Comparison of ENCODE assay signal across 26 cellular contexts in genomic region chr1:56566994-56567393, GRCh38. TPM values are rescaled to one million over a fixed set of nuclear protein-coding genes. Genes with fewer than 3 reads are reported as not detected.
DNase-seq lines count a peak whose midpoint lies in the region; ATAC-seq, FAIRE-seq and TF ChIP-seq lines count a peak whose summit lies in the region.
"Had no signal": no experiment of that assay in that cellular context is flagged by ENCODE, and none has a peak within 500 bp of the region (broad histone marks: within the 10 kb centered on the region; RNA-seq: fewer than 3 reads in every experiment).

No MANE protein-coding gene starts in this region.

- H2BK120ac ChIP-seq in H1 (replicated peaks; ENCODE audit: low read depth, low read length) = no peak overlapping the region

- TF ChIP-seq RAD21 in H1 (IDR thresholded peaks at IDR 0.05 in 1 of 2, conservative IDR thresholded peaks at IDR 0.05 in 1 of 2; ENCODE audit: low read depth in 2 of 2, low read length in 2 of 2) = no peak

- no peaks in the 10 kb centered on the region for H3K9me3 ChIP-seq in H1 (ENCODE audit: insufficient read depth in 2 of 2, low read depth in 1 of 2, low read length in 1 of 2)
- H3K9me3 ChIP-seq: breast epithelium, thoracic aorta had no signal

- H3K27ac Mint-ChIP-seq in GM23338 = peak overlapping the region; percentile 78
- peak overlapping the region; percentile 96 for H3K27ac Mint-ChIP-seq in WTC11
- H3K27ac Mint-ChIP-seq: activated CD8-positive, alpha-beta T cell treated with anti-CD3 and anti-CD28 coated beads for 36 hours; IgD-negative memory B cell; memory B cell; stimulated activated memory B cell treated with anti-CD40 and anti-IgM and Interleukin-4, amounts not matched to agents 10 μg/mL and 1 μg/mL and 100 μg/mL, for 72 hours had no signal

- H3K4me3 Mint-ChIP-seq in GM23338 = no peak overlapping the region
- H3K4me3 Mint-ChIP-seq in WTC11 = no peak overlapping the region
- H3K4me3 Mint-ChIP-seq: activated CD8-positive, alpha-beta T cell treated with anti-CD3 and anti-CD28 coated beads for 36 hours; IgD-negative memory B cell; memory B cell; stimulated activated memory B cell treated with anti-CD40 and anti-IgM and Interleukin-4, amounts not matched to agents 10 μg/mL and 1 μg/mL and 100 μg/mL, for 72 hours had no signal

- no peak overlapping the region for H3K9ac ChIP-seq in H1 (replicated peaks in 1 of 4; ENCODE audit: extremely low read depth in 1 of 4, low read depth in 3 of 4, low read length in 3 of 4)

- no peak overlapping the region for H3K56ac ChIP-seq in H1 (replicated peaks; ENCODE audit: insufficient read length, low read depth, low read length)

- no peaks in the 10 kb centered on the region for H3K27me3 Mint-ChIP-seq in GM23338 (ENCODE audit: insufficient read depth, low read depth, poor library complexity)
- H3K27me3 Mint-ChIP-seq in WTC11 (ENCODE audit: low read depth) = no peaks in the 10 kb centered on the region
- H3K27me3 Mint-ChIP-seq: activated CD8-positive, alpha-beta T cell treated with anti-CD3 and anti-CD28 coated beads for 36 hours; memory B cell; stimulated activated memory B cell treated with anti-CD40 and anti-IgM and Interleukin-4, amounts not matched to agents 10 μg/mL and 1 μg/mL and 100 μg/mL, for 72 hours had no signal

- H3K9me3 Mint-ChIP-seq in GM23338 = no peaks in the 10 kb centered on the region; the same call in 2 of the 3 replicates
- H3K9me3 Mint-ChIP-seq in WTC11 = peaks cover 5% of the 10 kb centered on the region; the same call in 1 of the 2 replicates
- H3K9me3 Mint-ChIP-seq: activated CD8-positive, alpha-beta T cell treated with anti-CD3 and anti-CD28 coated beads for 36 hours; IgD-negative memory B cell; memory B cell; stimulated activated memory B cell treated with anti-CD40 and anti-IgM and Interleukin-4, amounts not matched to agents 10 μg/mL and 1 μg/mL and 100 μg/mL, for 72 hours had no signal

- TF ChIP-seq EP300 in H1 (IDR thresholded peaks at IDR 0.05; ENCODE audit: borderline replicate concordance in 1 of 2, low read depth in 2 of 2, low read length in 2 of 2) = no peak

- peak; percentile 57 for FAIRE-seq in H1 (lab: Jason Lieb, UNC)
- FAIRE-seq: endometrium had no signal

- H3K4me1 ChIP-seq in GM23338 (ENCODE audit: insufficient read depth) (peaks cover 92% of the 10 kb centered on the region), H1 (replicated peaks in 1 of 4; ENCODE audit: control insufficient read depth in 3 of 4, insufficient read depth in 4 of 4, low read length in 3 of 4) (peaks cover 4 to 43% (median 38%) of the 10 kb centered on the region in 4 experiments; a peak in 6 of 7 replicates)

- no peak overlapping the region for H2BK5ac ChIP-seq in H1 (ENCODE audit: low read depth, low read length)

- H3K79me1 ChIP-seq in H1 (ENCODE audit: low read depth, low read length) = peaks cover 6% of the 10 kb centered on the region; the same call in 1 of the 2 replicates

- H3K36me3 ChIP-seq in GM23338 (ENCODE audit: insufficient read depth) (no peaks in the 10 kb centered on the region), H1 (ENCODE audit: control insufficient read depth in 2 of 4, insufficient read depth in 4 of 4, low read length in 3 of 4) (no peaks in the 10 kb centered on the region; a peak in 1 of 8 replicates)
- H3K36me3 ChIP-seq: breast epithelium, thoracic aorta had no signal

- no peak overlapping the region for H2BK20ac ChIP-seq in H1 (ENCODE audit: low read length)

- ATAC-seq in GM23338 (peak; percentile 66), WTC11 (peak; percentile 49)
- ATAC-seq: activated CD8-positive, alpha-beta T cell treated with anti-CD3 and anti-CD28 coated beads for 36 hours; stimulated activated memory B cell treated with anti-CD40 and anti-IgM and Interleukin-4, amounts not matched to agents 10 μg/mL and 1 μg/mL and 100 μg/mL, for 72 hours had no signal

- TF ChIP-seq POLR2A in H1 (IDR thresholded peaks at IDR 0.05; ENCODE audit: control extremely low read depth in 1 of 2, low read depth in 2 of 2, low read length in 2 of 2) = no peak

- DNase-seq in GM23338 (ENCODE audit: low spot score) (peak; percentile 62), WTC11 (ENCODE audit: low spot score) (no peak), H1 (ENCODE audit: low read depth in 1 of 2, low spot score in 2 of 2) (no peak), midbrain (lab: John Stamatoyannopoulos, UW) (peak; percentile 26), Ammon's horn (ENCODE audit: low spot score) (no peak), NOMO-1 (lab: John Stamatoyannopoulos, UW; ENCODE audit: unreplicated experiment in 2 of 2) (no peak), SIG-M5 (lab: John Stamatoyannopoulos, UW) (no peak)
- no peak for DNase-seq in activated CD8-positive, alpha-beta memory T cell treated with anti-CD3 and anti-CD28 coated beads for 24 hours
- DNase-seq: activated CD4-positive, alpha-beta T cell treated with anti-CD3 and anti-CD28 coated beads for 1 hour; activated CD8-positive, alpha-beta T cell treated with anti-CD3 and anti-CD28 coated beads for 36 hours; activated effector memory CD4-positive, alpha-beta T cell treated with anti-CD3 and anti-CD28 coated beads, Interleukin-2, amount 50 U/mL, for 16 hours; activated T-cell treated with anti-CD3 and anti-CD28 coated beads for 4 hours; DND-41; NCI-H1105 treated with DMSO at 0.1 percent for 48 hours; NCI-H2081; NCI-H446 treated with DMSO at 0.1 percent for 48 hours; PC-9; SHP77 treated with DMSO at 0.1 percent for 48 hours; stimulated activated CD4-positive, alpha-beta T cell treated with anti-CD3 and anti-CD28 coated beads, Interleukin-4, amount 100 ng/mL, for 1 hour had no signal

- H2BK12ac ChIP-seq in H1 (ENCODE audit: low read depth, low read length) = no peak overlapping the region

- no peak overlapping the region for H3K4ac ChIP-seq in H1 (replicated peaks; ENCODE audit: insufficient read length, low read depth, low read length)

- POLR2A ChIA-PET in WTC11 (lab: Charles Lee) (interaction anchor here (0.7 kb wide), 2 partner anchors 8 to 1248 kb away, joined by 4 to 5 read pairs; no protein-coding TSS in a partner anchor), H1 (lab: Charles Lee; ENCODE audit: partially characterized antibody) (interaction anchor here (1.2 to 2.9 kb wide), 6 partner anchors 9 to 31 kb away, joined by 3 to 9 read pairs (median 6); partner anchors contain the start of gene PLPP3)

- H2BK15ac ChIP-seq in H1 (ENCODE audit: low read length) = no peak overlapping the region

- H2AK5ac ChIP-seq in H1 (ENCODE audit: low read depth, low read length) = no peak overlapping the region

- no peak overlapping the region for H3K14ac ChIP-seq in H1 (ENCODE audit: insufficient read length)

- CTCF ChIA-PET in WTC11 (lab: Charles Lee) (interaction anchor here (0.6 to 1.0 kb wide), 3 partner anchors 10 to 343 kb away, joined by 3 to 4 read pairs (median 3); no protein-coding TSS in a partner anchor), H1 (lab: Charles Lee; ENCODE audit: partially characterized antibody) (interaction anchor here (0.9 to 1.4 kb wide), 3 partner anchors 11 to 252 kb away, joined by 3 to 6 read pairs (median 3); partner anchors contain the start of gene FYB2)

- H4K91ac ChIP-seq in H1 (replicated peaks; ENCODE audit: insufficient read length, low read length) = no peak overlapping the region

- H4K20me1 ChIP-seq in GM23338 (replicated peaks; ENCODE audit: insufficient read depth) (peaks cover 9% of the 10 kb centered on the region; the same call in 1 of the 2 replicates), H1 (replicated peaks in 1 of 2; ENCODE audit: control insufficient read depth in 1 of 2, insufficient read depth in 2 of 2, low read length in 2 of 2) (peaks cover 2 to 7% of the 10 kb centered on the region in 2 experiments)

- H3K4me2 ChIP-seq in GM23338 (peak overlapping the region; percentile 22), H1 (ENCODE audit: insufficient read depth in 1 of 2, low read depth in 2 of 2, low read length in 2 of 2) (0 out of 4 replicates have a peak overlapping the region, but pooled peaks of 1 of the 2 experiments have one; percentile 2)
- H3K4me2 ChIP-seq: PC-9 had no signal

- no peaks in the 10 kb centered on the region for H3K23me2 ChIP-seq in H1 (ENCODE audit: low read depth, low read length)

- no peak overlapping the region for H3K23ac ChIP-seq in H1 (ENCODE audit: insufficient read length)

- H3K36me3 Mint-ChIP-seq in GM23338 (ENCODE audit: low read depth) (peaks cover 11% of the 10 kb centered on the region), WTC11 (peaks cover 5% of the 10 kb centered on the region)
- H3K36me3 Mint-ChIP-seq: memory B cell; stimulated activated memory B cell treated with anti-CD40 and anti-IgM and Interleukin-4, amounts not matched to agents 10 μg/mL and 1 μg/mL and 100 μg/mL, for 72 hours had no signal

- H3K4me3 ChIP-seq in GM23338 = no peak overlapping the region
- H3K4me3 ChIP-seq in H1 (ENCODE audit: extremely low read depth in 1 of 4, insufficient read depth in 2 of 4, low read depth in 3 of 4, low read length in 4 of 4) = no peak overlapping the region
- H3K4me3 ChIP-seq: breast epithelium, coronary artery, PC-9, thoracic aorta had no signal

- peaks cover 14% of the 10 kb centered on the region; the same call in 1 of the 2 replicates for H3F3A ChIP-seq in GM23338 (replicated peaks; ENCODE audit: low read depth)

- no peaks in the 10 kb centered on the region for H3K9me2 ChIP-seq in GM23338 (ENCODE audit: insufficient read depth)

- H4K8ac ChIP-seq in H1 (ENCODE audit: extremely low read depth, insufficient read depth, low read length) = no peak overlapping the region

- H3K18ac ChIP-seq in H1 (ENCODE audit: extremely low read depth, low read length) = no peak overlapping the region

- H3K79me2 ChIP-seq in GM23338 (replicated peaks; ENCODE audit: insufficient read depth) = peaks cover 100% of the 10 kb centered on the region
- H3K79me2 ChIP-seq in H1 (ENCODE audit: control insufficient read depth in 1 of 2, insufficient read depth in 2 of 2, low read length in 2 of 2) = peaks cover 29 to 95% of the 10 kb centered on the region in 2 experiments

- H2AFZ ChIP-seq in GM23338 (no peak overlapping the region), H1 (ENCODE audit: low read length) (no peak overlapping the region)
- H2AFZ ChIP-seq: PC-9 had no signal

- H3K4me1 Mint-ChIP-seq in GM23338 (peaks cover 82% of the 10 kb centered on the region), WTC11 (peaks cover 89% of the 10 kb centered on the region)

- H3K27me3 ChIP-seq in GM23338 (ENCODE audit: insufficient read depth) (no peaks in the 10 kb centered on the region), H1 (replicated peaks in 1 of 4; ENCODE audit: control insufficient read depth in 3 of 4, extremely low read depth in 1 of 4, insufficient read depth in 3 of 4, low read length in 3 of 4) (no peaks in the 10 kb centered on the region)
- H3K27me3 ChIP-seq: breast epithelium had no signal

- H3K27ac ChIP-seq in GM23338 (ENCODE audit: low read depth) = peak overlapping the region; percentile 78
- no peak overlapping the region for H3K27ac ChIP-seq in H1 (ENCODE audit: low read depth, low read length)
- H3K27ac ChIP-seq: breast epithelium, coronary artery, PC-9, thoracic aorta had no signal

- WGBS in H1 (ENCODE audit: extremely low coverage in 1 of 2, insufficient coverage in 1 of 2, insufficient read length in 1 of 2, insufficient replicate concordance in 2 of 2, low coverage in 1 of 2, low lambda C conversion rate in 2 of 2, missing lambda C conversion rate in 1 of 2), 2 experiments = 23% methylated on average over 5 of the region's 5 CpGs; no CpG with 5 or more reads in 1 of the 2 experiments

- TF ChIP-seq CTCF in GM23338 (conservative IDR thresholded peaks at IDR 0.05; ENCODE audit: low read depth in 2 of 2) (no peak), WTC11 (IDR thresholded peaks at IDR 0.05) (no peak), H1 (IDR thresholded peaks at IDR 0.05; ENCODE audit: control extremely low read depth in 1 of 3, insufficient read depth in 1 of 3, low read depth in 1 of 3, low read length in 3 of 3) (no peak)

- H4K5ac ChIP-seq in H1 (ENCODE audit: insufficient read length, low read depth, low read length) = peak overlapping the region; percentile 81

RNA-seq across cellular contexts. Expression of gene PLPP3, which starts 12.4 kb away (rescaled TPM):
- total RNA-seq in GM23338 (2014; rRNA removed; shearing (Covaris generic)) = 49.0 and 61.9 TPM in 2 replicates
- polyA plus RNA-seq in GM23338 (2016; fragmentation: Nextera tagmentation; extraction: Ambion mirVana) = 41.9 and 42.2 TPM in 2 replicates
- 28.2 to 31.0 TPM (median 28.8 TPM) in 3 replicates for total RNA-seq in WTC11 (2021)
- total RNA-seq in H1 (2021; fragmentation: NEBNext Ultra II Directional; extraction: Animal tissue kit (Norgen Biotek cat#: 25700)) = 30.6 and 33.2 TPM in 2 replicates
- polyA plus RNA-seq in H1 (2011; rRNA removed) = 40.4 and 42.0 TPM in 2 replicates
- polyA plus RNA-seq in H1 (2011; cell fraction: cytosol; rRNA removed) = 38.1 TPM
- 53.1 TPM for polyA plus RNA-seq in H1 (2011; cell fraction: nucleus; rRNA removed)
- 25.9 to 27.9 TPM (median 26.2 TPM) in 4 replicates for polyA plus RNA-seq in H1 (2012, experiment 1 of 2)
- 7.0 TPM for polyA plus RNA-seq in H1 (2012, experiment 2 of 2)
- 66.2 TPM for polyA plus RNA-seq in H1 (2013, experiment 1 of 2)
- polyA plus RNA-seq in H1 (2013, experiment 2 of 2) = 62.3 TPM
- 55.8 and 62.3 TPM in 2 replicates for polyA minus RNA-seq in H1 (2011; rRNA and poly(A)+ RNA removed)
- polyA minus RNA-seq in H1 (2011; cell fraction: cytosol; rRNA and poly(A)+ RNA removed) = 33.3 TPM
- polyA minus RNA-seq in H1 (2011; cell fraction: nucleus; rRNA and poly(A)+ RNA removed) = 80.3 TPM
- total RNA-seq: activated CD8-positive, alpha-beta T cell treated with anti-CD3 and anti-CD28 coated beads for 36 hours had no signal

Comparison
In these comparisons a context has a peak if more than half of its experiments do, and no peak if none do; other contexts are left out.
1. DNase-seq: peak in GM23338 (single experiment) and midbrain (single experiment); none in WTC11 (single experiment), H1 (0 of 2), Ammon's horn (single experiment), activated CD8-positive, alpha-beta memory T cell treated with anti-CD3 and anti-CD28 coated beads for 24 hours (single experiment), NOMO-1 (0 of 2) and SIG-M5 (single experiment).